1 cellular context compared by ENCODE assay signal in genomic region chr11:60127311-60127811, GRCh38.
TF ChIP-seq lines count a peak whose summit lies in the region.

No MANE protein-coding gene starts in this region.

TF ChIP-seq in HCT116, 20 proteins besides CTCF, POLR2A, EP300 and RAD21 (continued from another document):
- TF ChIP-seq ELF1 (IDR thresholded peaks at IDR 0.05; ENCODE audit: borderline replicate concordance, low read depth) (no peak), SP1 (IDR thresholded peaks at IDR 0.05; ENCODE audit: low read depth) (no peak), FOSL1 (IDR thresholded peaks at IDR 0.05; ENCODE audit: low read depth) (peak; percentile 20; the same call in 1 of the 2 replicates), SIN3A (IDR thresholded peaks at IDR 0.05; ENCODE audit: low read depth) (no peak), POLR2AphosphoS5 (IDR thresholded peaks at IDR 0.05; ENCODE audit: low read depth, low read length) (no peak), JUND (IDR thresholded peaks at IDR 0.05) (0 out of 2 replicates have a peak, but pooled peaks have one; percentile 12), CBX3 (IDR thresholded peaks at IDR 0.05; ENCODE audit: low read depth) (no peak)
